ENCODE assay signal across 35 cellular contexts in genomic region chr1:213821943-213822334, GRCh38.
"Had no signal": no experiment of that assay in that cellular context is flagged by ENCODE, and none has a peak within 500 bp of the region (broad histone marks: within the 10 kb centered on the region; RNA-seq: fewer than 3 reads in every experiment).

No MANE protein-coding gene starts in this region.

- H3K27ac ChIP-seq: KMS-11 had no signal

- H3K27me3 ChIP-seq: MG63 had no signal

- H3K36me3 ChIP-seq: MG63 had no signal

- H3K9ac ChIP-seq: KMS-11 had no signal

- H3K4me3 ChIP-seq: MG63 had no signal

- H3K4me2 ChIP-seq: KMS-11 had no signal

- DNase-seq: Karpas-422, Kasumi-1, MG63, MM.1S, MV-4-11, NCI-H1048, NCI-H1092, NCI-H1092 treated with DMSO at 0.1 percent for 48 hours, NCI-H1105, NCI-H1105 treated with DMSO at 0.1 percent for 48 hours, NCI-H1417, NCI-H1417 treated with DMSO at 0.1 percent for 48 hours, NCI-H1436, NCI-H1436 treated with DMSO at 0.1 percent for 48 hours, NCI-H146, NCI-H1694, NCI-H1694 treated with DMSO at 0.1 percent for 48 hours, NCI-H187, NCI-H187 treated with DMSO at 0.1 percent for 48 hours, NCI-H1930, NCI-H2029, NCI-H2029 treated with DMSO at 0.1 percent for 48 hours, NCI-H2081, NCI-H2081 treated with DMSO at 0.1 percent for 48 hours, NCI-H2107, NCI-H2171, NCI-H2171 treated with DMSO at 0.1 percent for 48 hours, NCI-H2227 treated with DMSO at 0.1 percent for 48 hours, NCI-H226, NCI-H345, NCI-H446, NCI-H446 treated with DMSO at 0.1 percent for 48 hours, NCI-H510A, NCI-H510A treated with DMSO at 0.1 percent for 48 hours had no signal

- H3K9me3 ChIP-seq: MG63 had no signal
